ENCODE assay signal across 9 cellular contexts in the genomic region with DNA sequence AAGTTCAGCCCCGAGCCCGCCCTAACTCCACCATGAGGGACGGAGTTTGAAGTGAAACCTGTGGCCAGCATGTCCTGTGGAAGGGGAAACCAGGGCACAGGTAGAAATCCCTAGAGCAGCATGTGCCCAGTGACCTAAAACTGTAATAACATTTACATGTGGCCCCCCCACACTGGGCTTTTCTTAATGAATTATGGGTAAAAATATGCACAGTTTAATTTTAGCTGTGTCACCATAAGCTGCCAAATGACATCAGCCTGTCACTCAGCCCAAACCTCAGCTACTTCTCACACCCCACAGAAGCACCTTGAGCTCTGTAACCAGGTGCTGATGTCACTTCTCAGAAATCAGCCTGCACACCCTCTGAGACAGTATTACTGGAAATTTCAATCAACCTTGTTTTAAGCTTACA. TPM values are rescaled to one million over a fixed set of nuclear protein-coding genes. Genes with fewer than 3 reads are reported as not detected.
DNase-seq lines count a peak whose midpoint lies in the region; ATAC-seq lines count a peak whose summit lies in the region.
"Had no signal": no experiment of that assay in that cellular context is flagged by ENCODE, and none has a peak within 500 bp of the region (broad histone marks: within the 10 kb centered on the region; RNA-seq: fewer than 3 reads in every experiment).

No MANE protein-coding gene starts in this region.

- intact Hi-C loops in sciatic nerve (cut with DNase I): no loop called here

- DNase-seq in activated T-cell treated with anti-CD3 and anti-CD28 coated beads, Interleukin-2, amount 50 U/mL, for 1 hour: peak; percentile 62
- peak; percentile 18 for DNase-seq in sciatic nerve (ENCODE audit: low spot score)
- DNase-seq in Ammon's horn (ENCODE audit: low spot score): no peak
- no peak for DNase-seq in NCI-H526 treated with DMSO at 0.1 percent for 48 hours (lab: John Stamatoyannopoulos, UW)
- no peak for DNase-seq in NCI-H1048 (lab: John Stamatoyannopoulos, UW)

- peak; percentile 45 for ATAC-seq in GM19025 (IDR thresholded peaks at IDR 0.05; ENCODE audit: low read depth, unreplicated experiment)
- peak; percentile 44 for ATAC-seq in HG03460 (IDR thresholded peaks at IDR 0.05; ENCODE audit: unreplicated experiment)
- ATAC-seq in sciatic nerve: no peak
- no peak for ATAC-seq in GM19397 (IDR thresholded peaks at IDR 0.05; ENCODE audit: unreplicated experiment)
- ATAC-seq: body of pancreas had no signal

RNA-seq across cellular contexts. Expression of a gene that starts 50.0 kb away (rescaled TPM):
- 10.2 TPM for total RNA-seq in sciatic nerve

RNA-seq across cellular contexts. Expression of a gene that starts 51.3 kb away (rescaled TPM):
- total RNA-seq in sciatic nerve: 14.1 TPM

Comparison
In these comparisons a context has a peak if more than half of its experiments do, and no peak if none do; other contexts are left out.
1. ATAC-seq: peak in GM19025 (single experiment) and HG03460 (single experiment); none in sciatic nerve (single experiment) and GM19397 (single experiment).
2. DNase-seq: peak in activated T-cell treated with anti-CD3 and anti-CD28 coated beads, Interleukin-2, amount 50 U/mL, for 1 hour (single experiment) and sciatic nerve (single experiment); none in Ammon's horn (single experiment), NCI-H526 treated with DMSO at 0.1 percent for 48 hours (single experiment) and NCI-H1048 (single experiment).